8 cellular contexts compared by ENCODE assay signal in genomic region chr12:57237952-57238853, GRCh38. TPM values are rescaled to one million over a fixed set of nuclear protein-coding genes. Genes with fewer than 3 reads are reported as not detected.
DNase-seq lines count a peak whose midpoint lies in the region; ATAC-seq and TF ChIP-seq lines count a peak whose summit lies in the region.

No MANE protein-coding gene starts in this region.

- peak overlapping the region; percentile 43; the same call in 1 of the 2 replicates for H3K9ac ChIP-seq in BLaER1
- no peak overlapping the region for H3K9ac ChIP-seq in HCT116 (ENCODE audit: low read length)

- ATAC-seq in HCT116: no peak
- ATAC-seq in left ventricle myocardium superior: peak; percentile 3
- peak; percentile 1 for ATAC-seq in stimulated activated effector memory CD8-positive, alpha-beta T cell treated with anti-CD3 and anti-CD28 coated beads, Interleukin-12 subunit alpha, Interleukin-12 subunit beta, amount 100 ng/mL, for 72 hours
- no peak for ATAC-seq in GM18870 (IDR thresholded peaks at IDR 0.05; ENCODE audit: unreplicated experiment)

- H3K4me1 Mint-ChIP-seq in activated CD4-positive, alpha-beta memory T cell treated with anti-CD3 and anti-CD28 coated beads for 36 hours (ENCODE audit: low read depth): peaks cover 56% of the 10 kb centered on the region
- H3K4me1 Mint-ChIP-seq in stimulated activated effector memory CD8-positive, alpha-beta T cell treated with anti-CD3 and anti-CD28 coated beads, Interleukin-12 subunit alpha, Interleukin-12 subunit beta, amount 100 ng/mL, for 72 hours: peaks cover 75% of the 10 kb centered on the region

- H3K27me3 Mint-ChIP-seq in activated CD4-positive, alpha-beta memory T cell treated with anti-CD3 and anti-CD28 coated beads for 36 hours: peaks cover 39% of the 10 kb centered on the region

- H3K9me3 ChIP-seq in BLaER1: no peaks in the 10 kb centered on the region
- H3K9me3 ChIP-seq in HCT116 (ENCODE audit: control insufficient read depth in 1 of 2, insufficient read depth in 1 of 2, low read depth in 1 of 2, low read length in 2 of 2): no peaks in the 10 kb centered on the region

- no peak for DNase-seq in HCT116 (ENCODE audit: low read depth, low spot score)
- peak; percentile 55 for DNase-seq in activated CD4-positive, alpha-beta memory T cell treated with anti-CD3 and anti-CD28 coated beads for 36 hours
- no peak for DNase-seq in left ventricle myocardium superior
- DNase-seq in stimulated activated effector memory CD8-positive, alpha-beta T cell treated with anti-CD3 and anti-CD28 coated beads, Interleukin-12 subunit alpha, Interleukin-12 subunit beta, amount 100 ng/mL, for 72 hours (ENCODE audit: low spot score in 2 of 2): peak in 1 of 2 donors; percentile 69
- no peak for DNase-seq in NOMO-1 (lab: John Stamatoyannopoulos, UW; ENCODE audit: unreplicated experiment in 2 of 2)
- no peak for DNase-seq in NK-92 treated with Interleukin-12 subunit alpha and Interleukin-12 subunit beta, amount 100 ng/mL, for 24 hours (lab: John Stamatoyannopoulos, UW)

- H3K4me3 ChIP-seq in BLaER1 (peak overlapping the region; percentile 77), HCT116 (replicated peaks in 1 of 2; ENCODE audit: low read depth in 1 of 2, low read length in 2 of 2) (no peak overlapping the region)

- POLR2A ChIA-PET in HCT116 (lab: Charles Lee): interaction anchor here (3.5 kb wide), 1 partner anchor 8 kb away, joined by 16 read pairs; the partner anchor contains the start of gene SHMT2
- POLR2A ChIA-PET in activated CD4-positive, alpha-beta memory T cell treated with anti-CD3 and anti-CD28 coated beads for 36 hours (lab: Charles Lee): interaction anchor here (1.5 to 3.9 kb wide), 4 partner anchors 8 to 126 kb away, joined by 3 to 38 read pairs (median 12); partner anchors contain the start of genes SHMT2 and STAT6

- peaks cover 84% of the 10 kb centered on the region for H4K20me1 ChIP-seq in BLaER1
- no peaks in the 10 kb centered on the region for H4K20me1 ChIP-seq in HCT116 (ENCODE audit: insufficient read depth)

- H3K4me2 ChIP-seq in BLaER1 (peak overlapping the region; percentile 97), HCT116 (ENCODE audit: low read length) (peak overlapping the region; percentile 77)

- no peak for TF ChIP-seq POLR2A in HCT116 (IDR thresholded peaks at IDR 0.05; ENCODE audit: borderline replicate concordance, extremely low read depth, insufficient read depth, insufficient read length)

- BruUV-seq in HCT116 (replicated peaks; lab: Mats Ljungman, UMichigan): no TSS peak

- no peak overlapping the region for H3K27ac Mint-ChIP-seq in activated CD4-positive, alpha-beta memory T cell treated with anti-CD3 and anti-CD28 coated beads for 36 hours
- peak overlapping the region; percentile 82 for H3K27ac Mint-ChIP-seq in stimulated activated effector memory CD8-positive, alpha-beta T cell treated with anti-CD3 and anti-CD28 coated beads, Interleukin-12 subunit alpha, Interleukin-12 subunit beta, amount 100 ng/mL, for 72 hours

- intact Hi-C loops in HCT116 (cut with micrococcal nuclease) (no loop called here), left ventricle myocardium superior (cut with micrococcal nuclease) (no loop called here)
- intact Hi-C loops in activated CD4-positive, alpha-beta memory T cell treated with anti-CD3 and anti-CD28 coated beads for 36 hours (cut with micrococcal nuclease): loop anchor here (2.0 to 5.0 kb wide), 2 partner anchors 13 to 284 kb away; partner anchors contain the start of genes DDIT3 and MBD6

- H3K4me1 ChIP-seq in BLaER1 (peaks cover 88% of the 10 kb centered on the region), HCT116 (ENCODE audit: control insufficient read depth in 1 of 2, insufficient read depth in 2 of 2, low read length in 2 of 2) (peaks cover 20 to 34% of the 10 kb centered on the region in 2 experiments)

- RAD21 ChIA-PET in HCT116 (lab: Charles Lee; ENCODE audit: low non-redundant PET in 1 of 2, low total read pairs in 2 of 2, uncharacterized antibody in 2 of 2, unreplicated experiment in 2 of 2): no interaction called here

- H3K36me3 ChIP-seq in BLaER1 (peaks cover 29% of the 10 kb centered on the region), HCT116 (ENCODE audit: control insufficient read depth in 1 of 2, insufficient read depth in 2 of 2, low read length in 2 of 2) (peaks cover 7 to 10% of the 10 kb centered on the region in 2 experiments)

- H2AFZ ChIP-seq in HCT116 (ENCODE audit: low read depth, low read length, poor library complexity, severe bottlenecking): no peak overlapping the region

- H3K36me3 Mint-ChIP-seq in activated CD4-positive, alpha-beta memory T cell treated with anti-CD3 and anti-CD28 coated beads for 36 hours: peaks cover 19% of the 10 kb centered on the region
- peaks cover 66% of the 10 kb centered on the region for H3K36me3 Mint-ChIP-seq in stimulated activated effector memory CD8-positive, alpha-beta T cell treated with anti-CD3 and anti-CD28 coated beads, Interleukin-12 subunit alpha, Interleukin-12 subunit beta, amount 100 ng/mL, for 72 hours

- H3K9me2 ChIP-seq in HCT116 (ENCODE audit: insufficient read depth): no peaks in the 10 kb centered on the region

- no peak for TF ChIP-seq RAD21 in HCT116 (IDR thresholded peaks at IDR 0.05; ENCODE audit: low read depth)

- CTCF ChIA-PET in HCT116 (lab: Charles Lee): interaction anchor here (0.6 to 3.3 kb wide), 7 partner anchors 8 to 217 kb away, joined by 3 to 38 read pairs (median 5); partner anchors contain the start of genes INHBE, NEMP1 and SHMT2
- CTCF ChIA-PET in activated CD4-positive, alpha-beta memory T cell treated with anti-CD3 and anti-CD28 coated beads for 36 hours (lab: Charles Lee): interaction anchor here (0.6 to 15.0 kb wide), 16 partner anchors 10 to 237 kb away, joined by 3 to 447 read pairs (median 4); partner anchors contain the start of genes GLI1, NXPH4, SHMT2 and STAC3

- no peaks in the 10 kb centered on the region for H3K9me3 Mint-ChIP-seq in activated CD4-positive, alpha-beta memory T cell treated with anti-CD3 and anti-CD28 coated beads for 36 hours
- H3K9me3 Mint-ChIP-seq in stimulated activated effector memory CD8-positive, alpha-beta T cell treated with anti-CD3 and anti-CD28 coated beads, Interleukin-12 subunit alpha, Interleukin-12 subunit beta, amount 100 ng/mL, for 72 hours: no peaks in the 10 kb centered on the region

- H3K4me3 Mint-ChIP-seq in activated CD4-positive, alpha-beta memory T cell treated with anti-CD3 and anti-CD28 coated beads for 36 hours: peak overlapping the region; percentile 82
- H3K4me3 Mint-ChIP-seq in stimulated activated effector memory CD8-positive, alpha-beta T cell treated with anti-CD3 and anti-CD28 coated beads, Interleukin-12 subunit alpha, Interleukin-12 subunit beta, amount 100 ng/mL, for 72 hours: peak overlapping the region; percentile 85

- H3K27ac ChIP-seq in BLaER1 (no peak overlapping the region), HCT116 (ENCODE audit: low read depth, low read length) (no peak overlapping the region)

- H3K27me3 ChIP-seq in BLaER1 (peaks cover 100% of the 10 kb centered on the region), HCT116 (ENCODE audit: insufficient read depth, low read length) (peaks cover 4% of the 10 kb centered on the region; the same call in 1 of the 2 replicates)

- TF ChIP-seq CTCF in HCT116 (IDR thresholded peaks at IDR 0.05 in 2 of 3, conservative IDR thresholded peaks at IDR 0.05 in 1 of 3; ENCODE audit: borderline replicate concordance in 1 of 3, insufficient read depth in 1 of 3, low read depth in 2 of 3, low read length in 2 of 3): no peak

- H3K79me2 ChIP-seq in HCT116 (ENCODE audit: insufficient read depth, low read length): no peaks in the 10 kb centered on the region; the same call in 1 of the 2 replicates

TF ChIP-seq in HCT116, 20 proteins besides CTCF, POLR2A, EP300 and RAD21 (continues in another document):
- TF ChIP-seq ZFX (IDR thresholded peaks at IDR 0.05): no peak
- TF ChIP-seq SIN3A (IDR thresholded peaks at IDR 0.05; ENCODE audit: low read depth): no peak
- no peak for TF ChIP-seq YY1 (IDR thresholded peaks at IDR 0.05; ENCODE audit: extremely low read depth, insufficient replicate concordance, low read depth, low read length)
- no peak for TF ChIP-seq SRF (IDR thresholded peaks at IDR 0.05; ENCODE audit: low read depth)
- no peak for TF ChIP-seq CEBPB (IDR thresholded peaks at IDR 0.05; ENCODE audit: low read depth)
- TF ChIP-seq ZNF274 (IDR thresholded peaks at IDR 0.05; ENCODE audit: low read depth, low read length): no peak
- no peak for TF ChIP-seq ZBTB33 (IDR thresholded peaks at IDR 0.05; ENCODE audit: extremely low read depth, insufficient replicate concordance, low read length)
- TF ChIP-seq JUND (IDR thresholded peaks at IDR 0.05): no peak
- no peak for TF ChIP-seq CBX3 (IDR thresholded peaks at IDR 0.05; ENCODE audit: low read depth)
- TF ChIP-seq POLR2AphosphoS5 (IDR thresholded peaks at IDR 0.05; ENCODE audit: low read depth, low read length): no peak
- no peak for TF ChIP-seq EZH2phosphoT487 (IDR thresholded peaks at IDR 0.05; ENCODE audit: borderline replicate concordance)
- TF ChIP-seq FOSL1 (IDR thresholded peaks at IDR 0.05; ENCODE audit: low read depth): no peak

RNA-seq across cellular contexts. Expression of gene SHMT2, which starts 8.7 kb away (rescaled TPM):
- 280 TPM for total RNA-seq in HCT116 (2021; ENCODE audit: unreplicated experiment)
- 319 and 327 TPM in 2 replicates for polyA plus RNA-seq in HCT116 (2012)
- total RNA-seq in activated CD4-positive, alpha-beta memory T cell treated with anti-CD3 and anti-CD28 coated beads for 36 hours: 100 to 1,000 TPM; 401 to 404 TPM
- 33.4 TPM for total RNA-seq in left ventricle myocardium superior

RNA-seq across cellular contexts. Expression of gene STAC3, which starts 12.8 kb away (rescaled TPM):
- 2.5 TPM for total RNA-seq in HCT116 (2021; ENCODE audit: unreplicated experiment)
- 1.3 and 2.4 TPM in 2 replicates for polyA plus RNA-seq in HCT116 (2012)
- total RNA-seq in activated CD4-positive, alpha-beta memory T cell treated with anti-CD3 and anti-CD28 coated beads for 36 hours: 1 to 10 TPM; 1.9 to 2.0 TPM
- 1.4 TPM for total RNA-seq in left ventricle myocardium superior

RNA-seq across cellular contexts. Expression of gene NXPH4, which starts 21.6 kb away (rescaled TPM):
- total RNA-seq in HCT116 (2021; ENCODE audit: unreplicated experiment) (20.0 TPM), left ventricle myocardium superior (1.8 TPM)
- 13.6 and 16.2 TPM in 2 replicates for polyA plus RNA-seq in HCT116 (2012)
- total RNA-seq in activated CD4-positive, alpha-beta memory T cell treated with anti-CD3 and anti-CD28 coated beads for 36 hours: under 1 TPM; 0.24 to 0.46 TPM

Comparison
In these comparisons a context has a peak if more than half of its experiments do, and no peak if none do; other contexts are left out.
1. ATAC-seq: peak in left ventricle myocardium superior (single experiment) and stimulated activated effector memory CD8-positive, alpha-beta T cell treated with anti-CD3 and anti-CD28 coated beads, Interleukin-12 subunit alpha, Interleukin-12 subunit beta, amount 100 ng/mL, for 72 hours (single experiment); none in HCT116 (single experiment) and GM18870 (single experiment).